8 cellular contexts compared by ENCODE assay signal in the genomic region with DNA sequence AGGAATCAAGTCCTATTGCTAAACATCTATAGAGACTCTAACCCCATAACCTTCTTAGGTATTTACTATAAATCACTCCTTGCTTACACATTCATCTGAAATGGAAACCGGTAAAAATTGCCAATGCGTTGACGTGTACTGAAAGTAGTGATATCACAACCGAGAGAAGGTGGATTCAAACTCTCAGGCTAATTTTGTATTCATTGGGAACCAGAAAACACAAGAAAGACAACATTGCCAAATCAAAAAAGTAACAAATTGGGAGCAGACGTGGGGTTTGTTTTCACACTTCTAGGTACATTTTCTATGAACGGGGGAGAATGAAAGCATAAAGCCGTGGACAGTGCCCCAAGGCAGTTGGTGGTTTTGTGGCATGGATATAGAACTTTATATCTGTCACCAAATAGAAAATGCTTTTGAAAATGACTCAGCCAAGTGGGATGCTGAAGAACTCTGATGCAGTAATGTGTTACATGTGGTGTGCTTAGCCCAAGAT.
A peak's percentile ranks its signal among the peaks of the same experiment; 100 is the strongest.
DNase-seq lines count a peak whose midpoint lies in the region; ATAC-seq lines count a peak whose summit lies in the region.

No MANE protein-coding gene starts in this region.

- DNase-seq in GM04503 (ENCODE audit: low read depth), result peak; percentile 67
- peak; percentile 68 for DNase-seq in activated CD4-positive, alpha-beta memory T cell treated with anti-CD3 and anti-CD28 coated beads for 36 hours
- DNase-seq in naive thymus-derived CD4-positive, alpha-beta T cell, result peak in 1 of 9 donors; percentile 39
- DNase-seq in GF-D8 (lab: John Stamatoyannopoulos, UW), result no peak
- no peak for DNase-seq in KBM-7
- DNase-seq in DMS 273 treated with DMSO at 0.1 percent for 48 hours (lab: John Stamatoyannopoulos, UW), result no peak

- H3K4me3 ChIP-seq in naive thymus-derived CD4-positive, alpha-beta T cell (ENCODE audit: low read length), result no peak overlapping the region

- H3K27ac Mint-ChIP-seq in activated CD4-positive, alpha-beta memory T cell treated with anti-CD3 and anti-CD28 coated beads for 36 hours, result peak overlapping the region; percentile 82
- H3K27ac Mint-ChIP-seq in naive thymus-derived CD4-positive, alpha-beta T cell, result peak overlapping the region in 1 of 9 donors; percentile 74

- H3K4me1 Mint-ChIP-seq in activated CD4-positive, alpha-beta memory T cell treated with anti-CD3 and anti-CD28 coated beads for 36 hours (ENCODE audit: low read depth), result peaks cover 28% of the 10 kb centered on the region
- peaks cover 0 to 31% (median 0%) of the 10 kb centered on the region in 7 donors for H3K4me1 Mint-ChIP-seq in naive thymus-derived CD4-positive, alpha-beta T cell

- H3K27ac ChIP-seq in naive thymus-derived CD4-positive, alpha-beta T cell (ENCODE audit: low read depth, low read length), result no peak overlapping the region

- CTCF ChIA-PET in activated CD4-positive, alpha-beta memory T cell treated with anti-CD3 and anti-CD28 coated beads for 36 hours (lab: Charles Lee), result interaction anchor here (0.6 kb wide), 1 partner anchor 262 kb away, joined by 3 read pairs; no protein-coding TSS in a partner anchor
- CTCF ChIA-PET in naive thymus-derived CD4-positive, alpha-beta T cell (lab: Charles Lee), result no interaction called here

- in situ Hi-C loops in KBM-7 (cut with MboI; ENCODE audit: low pct_unique_long_range_greater_than_20kb, low sequenced_read_pairs), result no loop called here

- no peak overlapping the region for H3K4me3 Mint-ChIP-seq in activated CD4-positive, alpha-beta memory T cell treated with anti-CD3 and anti-CD28 coated beads for 36 hours
- peak overlapping the region in 1 of 10 donors; percentile 43 for H3K4me3 Mint-ChIP-seq in naive thymus-derived CD4-positive, alpha-beta T cell

- no peaks in the 10 kb centered on the region for H3K9me3 Mint-ChIP-seq in activated CD4-positive, alpha-beta memory T cell treated with anti-CD3 and anti-CD28 coated beads for 36 hours
- peaks cover 0 to 2% (median 0%) of the 10 kb centered on the region in 11 donors for H3K9me3 Mint-ChIP-seq in naive thymus-derived CD4-positive, alpha-beta T cell

- no peaks in the 10 kb centered on the region for H3K9me3 ChIP-seq in naive thymus-derived CD4-positive, alpha-beta T cell (ENCODE audit: control insufficient read depth in 2 of 3, low read length in 3 of 3)

- no peaks in the 10 kb centered on the region for H3K36me3 ChIP-seq in naive thymus-derived CD4-positive, alpha-beta T cell (ENCODE audit: control insufficient read depth in 2 of 3, insufficient read depth in 3 of 3, low read length in 3 of 3)

- POLR2A ChIA-PET in activated CD4-positive, alpha-beta memory T cell treated with anti-CD3 and anti-CD28 coated beads for 36 hours (lab: Charles Lee), result interaction anchor here (0.7 kb wide), 1 partner anchor 9 kb away, joined by 3 read pairs; no protein-coding TSS in a partner anchor
- POLR2A ChIA-PET in naive thymus-derived CD4-positive, alpha-beta T cell (lab: Charles Lee), result no interaction called here

- peaks cover 0 to 8% of the 10 kb centered on the region in 2 donors for H3K4me1 ChIP-seq in naive thymus-derived CD4-positive, alpha-beta T cell (ENCODE audit: control insufficient read depth in 2 of 2, insufficient read depth in 2 of 2, low read length in 2 of 2)

- intact Hi-C loops in activated CD4-positive, alpha-beta memory T cell treated with anti-CD3 and anti-CD28 coated beads for 36 hours (cut with micrococcal nuclease), result loop anchor here (1.0 to 5.0 kb wide), 7 partner anchors 15 to 964 kb away; a partner anchor contains a TSS
- intact Hi-C loops in naive thymus-derived CD4-positive, alpha-beta T cell (cut with micrococcal nuclease), result no loop called here

- peak; percentile 52 for ATAC-seq in HG02571 (IDR thresholded peaks at IDR 0.05; ENCODE audit: unreplicated experiment)
- peak; percentile 22 for ATAC-seq in naive thymus-derived CD4-positive, alpha-beta T cell
- no peak for ATAC-seq in HG03095 (IDR thresholded peaks at IDR 0.05; ENCODE audit: unreplicated experiment)

- H3K36me3 Mint-ChIP-seq in activated CD4-positive, alpha-beta memory T cell treated with anti-CD3 and anti-CD28 coated beads for 36 hours, result no peaks in the 10 kb centered on the region
- H3K36me3 Mint-ChIP-seq in naive thymus-derived CD4-positive, alpha-beta T cell, result no peaks in the 10 kb centered on the region

- peaks cover 19% of the 10 kb centered on the region for H3K27me3 Mint-ChIP-seq in activated CD4-positive, alpha-beta memory T cell treated with anti-CD3 and anti-CD28 coated beads for 36 hours
- peaks cover 0 to 6% (median 0%) of the 10 kb centered on the region in 5 donors for H3K27me3 Mint-ChIP-seq in naive thymus-derived CD4-positive, alpha-beta T cell

- no peaks in the 10 kb centered on the region for H3K27me3 ChIP-seq in naive thymus-derived CD4-positive, alpha-beta T cell (ENCODE audit: control insufficient read depth in 2 of 2, insufficient read depth in 2 of 2, low read length in 2 of 2)

Comparison
In these comparisons a context has a peak if more than half of its experiments do, and no peak if none do; other contexts are left out.
1. DNase-seq: peak in GM04503 (single experiment) and activated CD4-positive, alpha-beta memory T cell treated with anti-CD3 and anti-CD28 coated beads for 36 hours (single experiment); none in GF-D8 (single experiment), KBM-7 (single experiment) and DMS 273 treated with DMSO at 0.1 percent for 48 hours (single experiment).